1 cellular context compared by ENCODE assay signal in the genomic region with DNA sequence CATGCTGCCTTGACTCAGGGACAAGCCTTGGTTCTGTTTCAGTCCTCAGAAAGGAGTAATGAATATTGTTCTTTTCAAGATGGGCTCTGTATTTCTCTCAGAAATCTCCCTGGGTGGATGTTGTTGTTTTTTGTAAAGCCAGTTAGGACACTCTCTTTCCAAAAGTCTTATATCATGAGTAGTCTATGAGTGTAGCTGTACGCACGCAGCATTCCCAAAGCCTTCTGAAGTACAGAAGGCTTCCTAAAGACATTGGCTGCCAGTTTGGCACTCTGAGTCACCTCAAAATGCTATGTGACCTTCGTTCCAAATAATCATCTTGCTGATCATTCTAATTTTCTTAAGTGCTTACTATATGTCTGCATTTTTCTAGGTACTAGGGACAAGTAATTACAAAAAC.
TF ChIP-seq lines count a peak whose summit lies in the region.

No MANE protein-coding gene starts in this region.

TF ChIP-seq in HCT116, 20 proteins besides CTCF, POLR2A, EP300 and RAD21:
- TF ChIP-seq, protein P1, sequence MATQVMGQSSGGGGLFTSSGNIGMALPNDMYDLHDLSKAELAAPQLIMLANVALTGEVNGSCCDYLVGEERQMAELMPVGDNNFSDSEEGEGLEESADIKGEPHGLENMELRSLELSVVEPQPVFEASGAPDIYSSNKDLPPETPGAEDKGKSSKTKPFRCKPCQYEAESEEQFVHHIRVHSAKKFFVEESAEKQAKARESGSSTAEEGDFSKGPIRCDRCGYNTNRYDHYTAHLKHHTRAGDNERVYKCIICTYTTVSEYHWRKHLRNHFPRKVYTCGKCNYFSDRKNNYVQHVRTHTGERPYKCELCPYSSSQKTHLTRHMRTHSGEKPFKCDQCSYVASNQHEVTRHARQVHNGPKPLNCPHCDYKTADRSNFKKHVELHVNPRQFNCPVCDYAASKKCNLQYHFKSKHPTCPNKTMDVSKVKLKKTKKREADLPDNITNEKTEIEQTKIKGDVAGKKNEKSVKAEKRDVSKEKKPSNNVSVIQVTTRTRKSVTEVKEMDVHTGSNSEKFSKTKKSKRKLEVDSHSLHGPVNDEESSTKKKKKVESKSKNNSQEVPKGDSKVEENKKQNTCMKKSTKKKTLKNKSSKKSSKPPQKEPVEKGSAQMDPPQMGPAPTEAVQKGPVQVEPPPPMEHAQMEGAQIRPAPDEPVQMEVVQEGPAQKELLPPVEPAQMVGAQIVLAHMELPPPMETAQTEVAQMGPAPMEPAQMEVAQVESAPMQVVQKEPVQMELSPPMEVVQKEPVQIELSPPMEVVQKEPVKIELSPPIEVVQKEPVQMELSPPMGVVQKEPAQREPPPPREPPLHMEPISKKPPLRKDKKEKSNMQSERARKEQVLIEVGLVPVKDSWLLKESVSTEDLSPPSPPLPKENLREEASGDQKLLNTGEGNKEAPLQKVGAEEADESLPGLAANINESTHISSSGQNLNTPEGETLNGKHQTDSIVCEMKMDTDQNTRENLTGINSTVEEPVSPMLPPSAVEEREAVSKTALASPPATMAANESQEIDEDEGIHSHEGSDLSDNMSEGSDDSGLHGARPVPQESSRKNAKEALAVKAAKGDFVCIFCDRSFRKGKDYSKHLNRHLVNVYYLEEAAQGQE (IDR thresholded peaks at IDR 0.05; ENCODE audit: low read depth): no peak
- TF ChIP-seq FOSL1 (IDR thresholded peaks at IDR 0.05; ENCODE audit: low read depth): no peak
- TF ChIP-seq EZH2 (IDR thresholded peaks at IDR 0.05): no peak
- TF ChIP-seq SRF (IDR thresholded peaks at IDR 0.05; ENCODE audit: low read depth): no peak
- TF ChIP-seq, protein P2, sequence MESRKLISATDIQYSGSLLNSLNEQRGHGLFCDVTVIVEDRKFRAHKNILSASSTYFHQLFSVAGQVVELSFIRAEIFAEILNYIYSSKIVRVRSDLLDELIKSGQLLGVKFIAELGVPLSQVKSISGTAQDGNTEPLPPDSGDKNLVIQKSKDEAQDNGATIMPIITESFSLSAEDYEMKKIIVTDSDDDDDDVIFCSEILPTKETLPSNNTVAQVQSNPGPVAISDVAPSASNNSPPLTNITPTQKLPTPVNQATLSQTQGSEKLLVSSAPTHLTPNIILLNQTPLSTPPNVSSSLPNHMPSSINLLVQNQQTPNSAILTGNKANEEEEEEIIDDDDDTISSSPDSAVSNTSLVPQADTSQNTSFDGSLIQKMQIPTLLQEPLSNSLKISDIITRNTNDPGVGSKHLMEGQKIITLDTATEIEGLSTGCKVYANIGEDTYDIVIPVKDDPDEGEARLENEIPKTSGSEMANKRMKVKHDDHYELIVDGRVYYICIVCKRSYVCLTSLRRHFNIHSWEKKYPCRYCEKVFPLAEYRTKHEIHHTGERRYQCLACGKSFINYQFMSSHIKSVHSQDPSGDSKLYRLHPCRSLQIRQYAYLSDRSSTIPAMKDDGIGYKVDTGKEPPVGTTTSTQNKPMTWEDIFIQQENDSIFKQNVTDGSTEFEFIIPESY (IDR thresholded peaks at IDR 0.05; ENCODE audit: extremely low read depth, insufficient replicate concordance, low read length): no peak
- no peak for TF ChIP-seq POLR2AphosphoS5 (IDR thresholded peaks at IDR 0.05; ENCODE audit: low read depth, low read length)
- no peak for TF ChIP-seq CBX3 (IDR thresholded peaks at IDR 0.05; ENCODE audit: low read depth)
- TF ChIP-seq EZH2phosphoT487 (IDR thresholded peaks at IDR 0.05; ENCODE audit: borderline replicate concordance): no peak
- no peak for TF ChIP-seq TCF7L2 (IDR thresholded peaks at IDR 0.05; ENCODE audit: borderline replicate concordance, extremely low read depth, insufficient read depth, insufficient read length)
- TF ChIP-seq JUND (IDR thresholded peaks at IDR 0.05): no peak
- TF ChIP-seq, protein P3, sequence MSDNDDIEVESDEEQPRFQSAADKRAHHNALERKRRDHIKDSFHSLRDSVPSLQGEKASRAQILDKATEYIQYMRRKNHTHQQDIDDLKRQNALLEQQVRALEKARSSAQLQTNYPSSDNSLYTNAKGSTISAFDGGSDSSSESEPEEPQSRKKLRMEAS (IDR thresholded peaks at IDR 0.05): no peak
- no peak for TF ChIP-seq SIN3A (IDR thresholded peaks at IDR 0.05; ENCODE audit: low read depth)
- TF ChIP-seq EGR1 (IDR thresholded peaks at IDR 0.05; ENCODE audit: low read depth): no peak
- no peak for TF ChIP-seq ELF1 (IDR thresholded peaks at IDR 0.05; ENCODE audit: borderline replicate concordance, low read depth)
- TF ChIP-seq SP1 (IDR thresholded peaks at IDR 0.05; ENCODE audit: low read depth): no peak
- no peak for TF ChIP-seq ZFX (IDR thresholded peaks at IDR 0.05)
